12 cellular contexts compared by ENCODE assay signal in genomic region chr10:119406888-119407777, GRCh38.
DNase-seq lines count a peak whose midpoint lies in the region; ATAC-seq and TF ChIP-seq lines count a peak whose summit lies in the region.
"Had no signal": no experiment of that assay in that cellular context is flagged by ENCODE, and none has a peak within 500 bp of the region (broad histone marks: within the 10 kb centered on the region; RNA-seq: fewer than 3 reads in every experiment).

No MANE protein-coding gene starts in this region.

- in situ Hi-C loops in KBM-7 (cut with MboI; ENCODE audit: low pct_unique_long_range_greater_than_20kb, low sequenced_read_pairs): loop anchor here (25.0 kb wide), 1 partner anchor 195 kb away; the partner anchor contains the start of gene GRK5

- H3K9me3 ChIP-seq in colonic mucosa: no peaks in the 10 kb centered on the region
- no peaks in the 10 kb centered on the region for H3K9me3 ChIP-seq in muscle layer of duodenum (ENCODE audit: control insufficient read depth in 1 of 2, low read length in 2 of 2)
- H3K9me3 ChIP-seq: ovary had no signal

- no peaks in the 10 kb centered on the region for H3K4me1 ChIP-seq in colonic mucosa
- H3K4me1 ChIP-seq in muscle layer of duodenum (ENCODE audit: control insufficient read depth in 1 of 2, insufficient read depth in 2 of 2, low read length in 2 of 2): peaks cover 11 to 13% of the 10 kb centered on the region in 2 donors

- H3K36me3 ChIP-seq in colonic mucosa (no peaks in the 10 kb centered on the region), muscle layer of duodenum (ENCODE audit: control insufficient read depth in 1 of 2, insufficient read depth in 2 of 2, low read length in 2 of 2) (no peaks in the 10 kb centered on the region)
- H3K36me3 ChIP-seq: ovary had no signal

- H3K27ac ChIP-seq in colonic mucosa (peak overlapping the region; percentile 55), muscle layer of duodenum (ENCODE audit: low read length) (peak overlapping the region; percentile 37)

- DNase-seq in AML-193 (lab: John Stamatoyannopoulos, UW): peak; percentile 11 to 17
- peak; percentile 56 for DNase-seq in KBM-7
- no peak for DNase-seq in colonic mucosa
- no peak for DNase-seq in NCI-H1694 treated with DMSO at 0.1 percent for 48 hours (lab: John Stamatoyannopoulos, UW)
- DNase-seq in effector CD4-positive, alpha-beta T cell: no peak
- no peak for DNase-seq in superior temporal gyrus (ENCODE audit: extremely low spot score)
- DNase-seq: ACHN, DND-41, NCI-H187 treated with DMSO at 0.1 percent for 48 hours, ovary had no signal

- intact Hi-C loops in colonic mucosa (cut with DNase I): no loop called here

- no peak overlapping the region for H3K4me3 ChIP-seq in colonic mucosa
- H3K4me3 ChIP-seq in muscle layer of duodenum (ENCODE audit: low read depth in 1 of 2, low read length in 2 of 2): no peak overlapping the region
- H3K4me3 ChIP-seq: ovary had no signal

- ATAC-seq in GM19467 (IDR thresholded peaks at IDR 0.05; ENCODE audit: unreplicated experiment): no peak

- no peaks in the 10 kb centered on the region for H3K27me3 ChIP-seq in colonic mucosa
- H3K27me3 ChIP-seq in muscle layer of duodenum (ENCODE audit: low read depth, low read length): no peaks in the 10 kb centered on the region
- H3K27me3 ChIP-seq: ovary had no signal

- no peak overlapping the region for H3K9ac ChIP-seq in colonic mucosa (ENCODE audit: low read depth in 2 of 2, low read length in 2 of 2)

- no peak for TF ChIP-seq CTCF in colonic mucosa (IDR thresholded peaks at IDR 0.05)

Comparison
In these comparisons a context has a peak if more than half of its experiments do, and no peak if none do; other contexts are left out.
1. DNase-seq: peak in AML-193 (2 of 2) and KBM-7 (single experiment); none in colonic mucosa (single experiment), NCI-H1694 treated with DMSO at 0.1 percent for 48 hours (single experiment), effector CD4-positive, alpha-beta T cell (single experiment) and superior temporal gyrus (single experiment).